1 cellular context compared by ENCODE assay signal in genomic region chr3:125593991-125594574, GRCh38.
A peak's percentile ranks its signal among the peaks of the same experiment; 100 is the strongest.
TF ChIP-seq lines count a peak whose summit lies in the region.

No MANE protein-coding gene starts in this region.

TF ChIP-seq in IMR-90, 13 proteins besides CTCF, POLR2A, EP300 and RAD21 (continued from another document):
- TF ChIP-seq MXI1 (IDR thresholded peaks at IDR 0.05; ENCODE audit: borderline replicate concordance, low read depth, low read length) (no peak), MAFK (IDR thresholded peaks at IDR 0.05; ENCODE audit: low read depth, low read length) (peak; percentile 85)
